In the genomic region with DNA sequence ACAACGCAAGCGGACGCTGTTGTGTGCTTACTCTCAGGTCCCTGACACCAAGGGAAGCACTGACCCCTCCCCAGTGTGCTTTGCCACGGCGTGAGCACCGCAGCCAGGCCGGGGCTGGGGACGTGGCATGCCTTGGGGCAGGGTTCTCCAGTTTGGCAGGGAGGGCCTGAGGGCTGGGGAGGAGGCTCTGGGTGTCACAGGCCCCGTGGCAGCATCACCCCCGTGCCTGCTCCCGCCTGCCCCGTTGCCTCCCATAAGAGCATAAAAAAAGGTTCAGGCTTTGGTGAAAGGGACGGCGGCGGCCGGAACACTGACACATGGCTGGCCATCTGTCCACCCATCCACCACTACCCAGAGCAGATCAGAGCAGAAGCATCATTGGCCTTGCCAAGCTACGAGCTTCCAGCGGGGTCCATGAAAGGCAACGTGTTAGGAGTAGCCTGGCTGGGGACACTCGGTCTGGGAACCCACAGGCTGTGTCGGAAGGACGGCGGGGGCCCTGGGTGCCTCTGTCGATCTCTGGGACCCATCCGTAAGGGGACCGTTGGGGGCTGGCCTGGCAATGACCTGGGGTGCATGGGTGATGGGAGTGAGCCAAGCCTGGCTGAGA, we compare ENCODE assay signal across 1 cellular context.
TF ChIP-seq lines count a peak whose summit lies in the region.

No MANE protein-coding gene starts in this region.

TF ChIP-seq in WTC11, 78 proteins besides CTCF, POLR2A, EP300 and RAD21 (continued from another document):
- TF ChIP-seq, protein P1, sequence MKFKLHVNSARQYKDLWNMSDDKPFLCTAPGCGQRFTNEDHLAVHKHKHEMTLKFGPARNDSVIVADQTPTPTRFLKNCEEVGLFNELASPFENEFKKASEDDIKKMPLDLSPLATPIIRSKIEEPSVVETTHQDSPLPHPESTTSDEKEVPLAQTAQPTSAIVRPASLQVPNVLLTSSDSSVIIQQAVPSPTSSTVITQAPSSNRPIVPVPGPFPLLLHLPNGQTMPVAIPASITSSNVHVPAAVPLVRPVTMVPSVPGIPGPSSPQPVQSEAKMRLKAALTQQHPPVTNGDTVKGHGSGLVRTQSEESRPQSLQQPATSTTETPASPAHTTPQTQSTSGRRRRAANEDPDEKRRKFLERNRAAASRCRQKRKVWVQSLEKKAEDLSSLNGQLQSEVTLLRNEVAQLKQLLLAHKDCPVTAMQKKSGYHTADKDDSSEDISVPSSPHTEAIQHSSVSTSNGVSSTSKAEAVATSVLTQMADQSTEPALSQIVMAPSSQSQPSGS (CRISPR knock-in tag; IDR thresholded peaks at IDR 0.05; ENCODE audit: borderline replicate concordance, low read depth): no peak
- TF ChIP-seq, protein P2, sequence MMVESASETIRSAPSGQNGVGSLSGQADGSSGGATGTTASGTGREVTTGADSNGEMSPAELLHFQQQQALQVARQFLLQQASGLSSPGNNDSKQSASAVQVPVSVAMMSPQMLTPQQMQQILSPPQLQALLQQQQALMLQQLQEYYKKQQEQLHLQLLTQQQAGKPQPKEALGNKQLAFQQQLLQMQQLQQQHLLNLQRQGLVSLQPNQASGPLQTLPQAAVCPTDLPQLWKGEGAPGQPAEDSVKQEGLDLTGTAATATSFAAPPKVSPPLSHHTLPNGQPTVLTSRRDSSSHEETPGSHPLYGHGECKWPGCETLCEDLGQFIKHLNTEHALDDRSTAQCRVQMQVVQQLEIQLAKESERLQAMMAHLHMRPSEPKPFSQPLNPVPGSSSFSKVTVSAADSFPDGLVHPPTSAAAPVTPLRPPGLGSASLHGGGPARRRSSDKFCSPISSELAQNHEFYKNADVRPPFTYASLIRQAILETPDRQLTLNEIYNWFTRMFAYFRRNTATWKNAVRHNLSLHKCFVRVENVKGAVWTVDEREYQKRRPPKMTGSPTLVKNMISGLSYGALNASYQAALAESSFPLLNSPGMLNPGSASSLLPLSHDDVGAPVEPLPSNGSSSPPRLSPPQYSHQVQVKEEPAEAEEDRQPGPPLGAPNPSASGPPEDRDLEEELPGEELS (CRISPR knock-in tag; IDR thresholded peaks at IDR 0.05): no peak
- TF ChIP-seq, protein P3, sequence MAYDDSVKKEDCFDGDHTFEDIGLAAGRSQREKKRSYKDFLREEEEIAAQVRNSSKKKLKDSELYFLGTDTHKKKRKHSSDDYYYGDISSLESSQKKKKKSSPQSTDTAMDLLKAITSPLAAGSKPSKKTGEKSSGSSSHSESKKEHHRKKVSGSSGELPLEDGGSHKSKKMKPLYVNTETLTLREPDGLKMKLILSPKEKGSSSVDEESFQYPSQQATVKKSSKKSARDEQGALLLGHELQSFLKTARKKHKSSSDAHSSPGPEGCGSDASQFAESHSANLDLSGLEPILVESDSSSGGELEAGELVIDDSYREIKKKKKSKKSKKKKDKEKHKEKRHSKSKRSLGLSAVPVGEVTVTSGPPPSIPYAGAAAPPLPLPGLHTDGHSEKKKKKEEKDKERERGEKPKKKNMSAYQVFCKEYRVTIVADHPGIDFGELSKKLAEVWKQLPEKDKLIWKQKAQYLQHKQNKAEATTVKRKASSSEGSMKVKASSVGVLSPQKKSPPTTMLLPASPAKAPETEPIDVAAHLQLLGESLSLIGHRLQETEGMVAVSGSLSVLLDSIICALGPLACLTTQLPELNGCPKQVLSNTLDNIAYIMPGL (CRISPR knock-in tag; IDR thresholded peaks at IDR 0.05): no peak
- TF ChIP-seq SOX15 (CRISPR knock-in tag; IDR thresholded peaks at IDR 0.05) (no peak), GRHL2 (CRISPR knock-in tag; IDR thresholded peaks at IDR 0.05; ENCODE audit: insufficient replicate concordance, severe bottlenecking) (no peak), FOXK1 (CRISPR knock-in tag; IDR thresholded peaks at IDR 0.05) (no peak), ZBTB21 (CRISPR knock-in tag; IDR thresholded peaks at IDR 0.05; ENCODE audit: borderline replicate concordance) (no peak)
